13 cellular contexts compared by ENCODE assay signal in the genomic region with DNA sequence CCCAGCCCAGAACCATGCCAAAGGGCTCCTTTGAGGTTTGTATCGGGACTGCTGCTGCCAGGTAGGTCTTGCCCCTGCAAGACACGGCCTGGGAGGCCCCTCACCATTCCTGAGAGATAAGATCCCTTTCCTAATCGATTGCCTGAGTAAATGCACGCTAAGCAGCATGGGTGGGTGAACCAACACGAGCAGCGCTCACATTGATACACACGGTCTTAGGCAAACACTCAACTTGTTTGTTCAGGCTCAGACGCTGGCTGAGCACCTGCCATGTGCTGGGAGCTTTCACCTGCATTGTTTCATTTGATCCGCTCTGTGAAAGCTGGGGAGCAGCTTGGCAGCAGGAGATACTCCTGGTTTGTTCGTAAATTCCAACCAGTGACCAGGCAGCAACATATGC.
A peak's percentile ranks its signal among the peaks of the same experiment; 100 is the strongest.
DNase-seq lines count a peak whose midpoint lies in the region; ATAC-seq and TF ChIP-seq lines count a peak whose summit lies in the region.
"Had no signal": no experiment of that assay in that cellular context is flagged by ENCODE, and none has a peak within 500 bp of the region (broad histone marks: within the 10 kb centered on the region; RNA-seq: fewer than 3 reads in every experiment).

No MANE protein-coding gene starts in this region.

- no peaks in the 10 kb centered on the region for H3K36me3 ChIP-seq in esophagus squamous epithelium
- no peaks in the 10 kb centered on the region for H3K36me3 ChIP-seq in thyroid gland
- H3K36me3 ChIP-seq: heart right ventricle, WERI-Rb-1 had no signal

- H3K27me3 ChIP-seq in esophagus squamous epithelium (no peaks in the 10 kb centered on the region), thyroid gland (no peaks in the 10 kb centered on the region)
- H3K27me3 ChIP-seq: heart right ventricle had no signal

- peak; percentile 91 for DNase-seq in NCI-H1105 treated with DMSO at 0.1 percent for 48 hours (lab: John Stamatoyannopoulos, UW)
- DNase-seq in NCI-H2196 treated with DMSO at 0.1 percent for 48 hours (lab: John Stamatoyannopoulos, UW; ENCODE audit: unreplicated experiment), result peak; percentile 94
- DNase-seq in esophagus squamous epithelium (lab: John Stamatoyannopoulos, UW), result no peak
- peak; percentile 52 to 63 for DNase-seq in thyroid gland
- no peak for DNase-seq in D341Med (ENCODE audit: low spot score)
- DNase-seq in G401 (ENCODE audit: low spot score), result no peak
- DNase-seq in stimulated activated naive CD8-positive, alpha-beta T cell treated with anti-CD3 and anti-CD28 coated beads, Interleukin-15, Interleukin-2, amounts not matched to agents 100 U/mL and 50 U/mL, for 24 hours, result no peak
- no peak for DNase-seq in AG08396 (ENCODE audit: low spot score)
- DNase-seq: caudate nucleus, heart right ventricle, MM.1S, WERI-Rb-1 had no signal

- WGBS in esophagus squamous epithelium, 2 donors, result 30 to 40% methylated on average over 9 to 10 of the region's 10 CpGs
- 25 to 48% methylated on average over 10 of the region's 10 CpGs for WGBS in thyroid gland, 2 donors

- no peak overlapping the region for H3K4me3 ChIP-seq in esophagus squamous epithelium
- H3K4me3 ChIP-seq in thyroid gland (replicated peaks in 1 of 3), result no peak overlapping the region
- H3K4me3 ChIP-seq: heart right ventricle had no signal

- H3K4me1 ChIP-seq in esophagus squamous epithelium (peaks cover 4 to 68% (median 24%) of the 10 kb centered on the region in 3 donors), thyroid gland (peaks cover 3 to 4% of the 10 kb centered on the region in 2 donors)

- in situ Hi-C loops in G401 (cut with HindIII; ENCODE audit: low sequenced_read_pairs), result no loop called here

- peak overlapping the region in 3 of 4 donors; percentile 23 to 72 (median 40) for H3K27ac ChIP-seq in esophagus squamous epithelium
- no peak overlapping the region for H3K27ac ChIP-seq in thyroid gland
- H3K27ac ChIP-seq: heart right ventricle, WERI-Rb-1 had no signal

- intact Hi-C loops in esophagus squamous epithelium (cut with DNase I), result no loop called here
- intact Hi-C loops in thyroid gland (cut with DNase I), result no loop called here

- H3K9me3 ChIP-seq in esophagus squamous epithelium (no peaks in the 10 kb centered on the region), thyroid gland (no peaks in the 10 kb centered on the region)
- H3K9me3 ChIP-seq: heart right ventricle had no signal

- no peak for ATAC-seq in stimulated activated naive CD8-positive, alpha-beta T cell treated with anti-CD3 and anti-CD28 coated beads, Interleukin-15, Interleukin-2, amounts not matched to agents 100 U/mL and 50 U/mL, for 24 hours
- ATAC-seq: heart right ventricle, SK-N-SH treated with all-trans-retinoic acid at 6 μM for 48 hours had no signal

- TF ChIP-seq CTCF in esophagus squamous epithelium (IDR thresholded peaks at IDR 0.05) (no peak), thyroid gland (IDR thresholded peaks at IDR 0.05) (no peak)

- TF ChIP-seq POLR2A in esophagus squamous epithelium (IDR thresholded peaks at IDR 0.05) (no peak), thyroid gland (IDR thresholded peaks at IDR 0.05) (no peak)

Comparison
In these comparisons a context has a peak if more than half of its experiments do, and no peak if none do; other contexts are left out.
1. DNase-seq: peak in NCI-H1105 treated with DMSO at 0.1 percent for 48 hours (single experiment), NCI-H2196 treated with DMSO at 0.1 percent for 48 hours (single experiment) and thyroid gland (2 of 2); none in esophagus squamous epithelium (single experiment), D341Med (single experiment), G401 (single experiment), stimulated activated naive CD8-positive, alpha-beta T cell treated with anti-CD3 and anti-CD28 coated beads, Interleukin-15, Interleukin-2, amounts not matched to agents 100 U/mL and 50 U/mL, for 24 hours (single experiment) and AG08396 (single experiment).
2. H3K27ac ChIP-seq: peak in esophagus squamous epithelium (3 of 4); none in thyroid gland (0 of 3).